In genomic region chr19:10831980-10832658, GRCh38 we compare ENCODE assay signal across 29 cellular contexts. TPM values are rescaled to one million over a fixed set of nuclear protein-coding genes. Genes with fewer than 3 reads are reported as not detected.
A peak's percentile ranks its signal among the peaks of the same experiment; 100 is the strongest.
DNase-seq lines count a peak whose midpoint lies in the region; ATAC-seq, FAIRE-seq and TF ChIP-seq lines count a peak whose summit lies in the region.
"Had no signal": no experiment of that assay in that cellular context is flagged by ENCODE, and none has a peak within 500 bp of the region (broad histone marks: within the 10 kb centered on the region; RNA-seq: fewer than 3 reads in every experiment).

No MANE protein-coding gene starts in this region.

- H3K27me3 ChIP-seq in CD8-positive, alpha-beta T cell (ENCODE audit: insufficient read depth, low read length), result no peaks in the 10 kb centered on the region
- H3K27me3 ChIP-seq: adrenal gland, body of pancreas, tibial nerve had no signal

- POLR2A ChIA-PET in CD8-positive, alpha-beta T cell (lab: Charles Lee), result no interaction called here

- no peak for ATAC-seq in stimulated activated naive CD8-positive, alpha-beta T cell treated with anti-CD3 and anti-CD28 coated beads, Interleukin-15, amount 100 ng/mL, for 72 hours
- ATAC-seq in stimulated activated naive CD8-positive, alpha-beta T cell treated with anti-CD3 and anti-CD28 coated beads, Interleukin-15, Interleukin-2, amounts not matched to agents 100 U/mL and 50 U/mL, for 24 hours, result no peak
- no peak for ATAC-seq in CD8-positive, alpha-beta T cell
- ATAC-seq: activated CD4-positive, CD25-positive, alpha-beta regulatory T cell treated with anti-CD3 and anti-CD28 coated beads, Interleukin-2, amount 50 U/mL, for 24 hours; body of pancreas; naive thymus-derived CD8-positive, alpha-beta T cell had no signal

- no peak overlapping the region for H3K4me3 Mint-ChIP-seq in stimulated activated naive CD8-positive, alpha-beta T cell treated with anti-CD3 and anti-CD28 coated beads, Interleukin-15, amount 100 ng/mL, for 72 hours
- H3K4me3 Mint-ChIP-seq in chondrocyte (ENCODE audit: unreplicated experiment) (no peak overlapping the region), neural crest cell (peak overlapping the region; percentile 54)
- H3K4me3 Mint-ChIP-seq in CD8-positive, alpha-beta T cell, result no peak overlapping the region
- H3K4me3 Mint-ChIP-seq: activated T-helper 1 cell treated with anti-CD3 and anti-CD28 coated beads, Interleukin-12 subunit alpha, Interleukin-12 subunit beta, Interleukin-2, Interleukin-4 antibody, amounts not matched to agents 30 ng/mL and 10 ng/mL and 1 ng/mL, durations not matched to agents 14 hours and 24 hours and 36 hours; IgD-negative memory B cell; T-helper 1 cell treated with Interleukin-12 subunit alpha and Interleukin-12 subunit beta and Interleukin-4 antibody, amounts not matched to agents 30 μg/mL and 1 μg/mL, for 36 hours had no signal

- peaks cover 0 to 7% of the 10 kb centered on the region in 2 donors for H3K9me3 Mint-ChIP-seq in stimulated activated naive CD8-positive, alpha-beta T cell treated with anti-CD3 and anti-CD28 coated beads, Interleukin-15, amount 100 ng/mL, for 72 hours
- no peaks in the 10 kb centered on the region for H3K9me3 Mint-ChIP-seq in chondrocyte (ENCODE audit: low read depth)
- H3K9me3 Mint-ChIP-seq in neural crest cell, result peaks cover 8% of the 10 kb centered on the region
- H3K9me3 Mint-ChIP-seq in CD8-positive, alpha-beta T cell, result peaks cover 6% of the 10 kb centered on the region

- TF ChIP-seq CTCF in chondrocyte (IDR thresholded peaks at IDR 0.05) (no peak), neural crest cell (conservative IDR thresholded peaks at IDR 0.05) (no peak)
- no peak for TF ChIP-seq CTCF in CD8-positive, alpha-beta T cell (IDR thresholded peaks at IDR 0.05)

- peaks cover 34% of the 10 kb centered on the region for H3K4me1 Mint-ChIP-seq in stimulated activated naive CD8-positive, alpha-beta T cell treated with anti-CD3 and anti-CD28 coated beads, Interleukin-15, amount 100 ng/mL, for 72 hours
- H3K4me1 Mint-ChIP-seq in chondrocyte (ENCODE audit: low read depth) (peaks cover 15% of the 10 kb centered on the region), neural crest cell (peaks cover 18% of the 10 kb centered on the region)
- peaks cover 9% of the 10 kb centered on the region for H3K4me1 Mint-ChIP-seq in CD8-positive, alpha-beta T cell (ENCODE audit: low read depth)

- no peak overlapping the region for H3K27ac ChIP-seq in CD8-positive, alpha-beta T cell (ENCODE audit: low read depth, low read length)
- H3K27ac ChIP-seq: adrenal gland, parathyroid adenoma had no signal

- no peak for DNase-seq in stimulated activated naive CD8-positive, alpha-beta T cell treated with anti-CD3 and anti-CD28 coated beads, Interleukin-15, amount 100 ng/mL, for 72 hours
- DNase-seq in stimulated activated naive CD8-positive, alpha-beta T cell treated with anti-CD3 and anti-CD28 coated beads, Interleukin-15, Interleukin-2, amounts not matched to agents 100 U/mL and 50 U/mL, for 24 hours, result no peak
- DNase-seq in chondrocyte (ENCODE audit: low spot score) (no peak), neural crest cell (ENCODE audit: low read depth, low spot score) (no peak), NCI-H524 treated with DMSO at 0.1 percent for 48 hours (lab: John Stamatoyannopoulos, UW) (no peak), GM12891 (ENCODE audit: insufficient read length, low spot score) (no peak)
- DNase-seq in CD8-positive, alpha-beta T cell, result no peak
- DNase-seq: activated CD4-positive, alpha-beta T cell treated with anti-CD3 and anti-CD28 coated beads, Interleukin-2, amount 50 U/mL, for 4 hours; activated naive CD4-positive, alpha-beta T cell treated with Interleukin-2 at 50 U/mL for 16 hours; body of pancreas; midbrain; naive thymus-derived CD8-positive, alpha-beta T cell; NCI-H1092; NCI-H187; NCI-H2171 treated with DMSO at 0.1 percent for 48 hours; NCI-H524; retina; SK-N-SH; stimulated activated CD4-positive, alpha-beta T cell treated with anti-CD3 and anti-CD28 coated beads, Interleukin-2, amount 100 ng/mL, for 24 hours had no signal

- peak overlapping the region; percentile 52 to 89 for H3K27ac Mint-ChIP-seq in stimulated activated naive CD8-positive, alpha-beta T cell treated with anti-CD3 and anti-CD28 coated beads, Interleukin-15, amount 100 ng/mL, for 72 hours
- peak overlapping the region; percentile 8 for H3K27ac Mint-ChIP-seq in chondrocyte (ENCODE audit: unreplicated experiment)
- H3K27ac Mint-ChIP-seq in neural crest cell (ENCODE audit: unreplicated experiment), result no peak overlapping the region
- H3K27ac Mint-ChIP-seq in CD8-positive, alpha-beta T cell, result no peak overlapping the region
- H3K27ac Mint-ChIP-seq: activated T-helper 1 cell treated with anti-CD3 and anti-CD28 coated beads, Interleukin-12 subunit alpha, Interleukin-12 subunit beta, Interleukin-2, Interleukin-4 antibody, amounts not matched to agents 30 ng/mL and 10 ng/mL and 1 ng/mL, durations not matched to agents 14 hours and 24 hours and 36 hours; T-helper 1 cell treated with Interleukin-12 subunit alpha and Interleukin-12 subunit beta and Interleukin-4 antibody, amounts not matched to agents 30 μg/mL and 1 μg/mL, for 36 hours had no signal

- FAIRE-seq in GM12891 (lab: Jason Lieb, UNC), result no peak
- FAIRE-seq: endothelial cell of umbilical vein, frontal cortex had no signal

- no peaks in the 10 kb centered on the region for H3K9me3 ChIP-seq in CD8-positive, alpha-beta T cell (ENCODE audit: low read length)
- H3K9me3 ChIP-seq: adrenal gland, SK-N-SH had no signal

- no peak overlapping the region for H3K4me3 ChIP-seq in CD8-positive, alpha-beta T cell (ENCODE audit: low read depth, low read length)
- H3K4me3 ChIP-seq: adrenal gland, body of pancreas, tibial nerve had no signal

- peaks cover 6% of the 10 kb centered on the region for H3K36me3 Mint-ChIP-seq in chondrocyte (ENCODE audit: low read depth)
- peaks cover 9% of the 10 kb centered on the region for H3K36me3 Mint-ChIP-seq in neural crest cell (ENCODE audit: low read depth)
- peaks cover 41% of the 10 kb centered on the region for H3K36me3 Mint-ChIP-seq in CD8-positive, alpha-beta T cell

- H3K4me1 ChIP-seq in CD8-positive, alpha-beta T cell (ENCODE audit: insufficient read depth, low read length), result peaks cover 14% of the 10 kb centered on the region
- H3K4me1 ChIP-seq: parathyroid adenoma had no signal

- H3K36me3 ChIP-seq in CD8-positive, alpha-beta T cell (ENCODE audit: insufficient read depth, low read length), result peaks cover 4% of the 10 kb centered on the region

- TF ChIP-seq POLR2A in GM12891 (IDR thresholded peaks at IDR 0.05; ENCODE audit: low read depth, low read length), result no peak

- CTCF ChIA-PET in CD8-positive, alpha-beta T cell (lab: Charles Lee), result no interaction called here

- no peaks in the 10 kb centered on the region for H3K27me3 Mint-ChIP-seq in stimulated activated naive CD8-positive, alpha-beta T cell treated with anti-CD3 and anti-CD28 coated beads, Interleukin-15, amount 100 ng/mL, for 72 hours
- no peaks in the 10 kb centered on the region for H3K27me3 Mint-ChIP-seq in chondrocyte (ENCODE audit: low read depth)
- H3K27me3 Mint-ChIP-seq in neural crest cell (ENCODE audit: low read depth), result peaks cover 10% of the 10 kb centered on the region
- H3K27me3 Mint-ChIP-seq in CD8-positive, alpha-beta T cell (ENCODE audit: low read depth), result no peaks in the 10 kb centered on the region
- H3K27me3 Mint-ChIP-seq: IgD-negative memory B cell; naive thymus-derived CD8-positive, alpha-beta T cell had no signal

- intact Hi-C loops in CD8-positive, alpha-beta T cell (cut with DNase I, micrococcal nuclease), result no loop called here

TF ChIP-seq in GM12891, 5 proteins besides CTCF, POLR2A, EP300 and RAD21:
- TF ChIP-seq POLR2AphosphoS5 (IDR thresholded peaks at IDR 0.05; ENCODE audit: low read depth, low read length) (no peak), PAX5 (IDR thresholded peaks at IDR 0.05; ENCODE audit: insufficient read depth, low read length, severe bottlenecking) (no peak), SPI1 (IDR thresholded peaks at IDR 0.05; ENCODE audit: low read depth, low read length) (no peak), TAF1 (IDR thresholded peaks at IDR 0.05; ENCODE audit: low read depth, low read length) (no peak), POU2F2 (IDR thresholded peaks at IDR 0.05; ENCODE audit: low read depth, low read length) (no peak)

RNA-seq across cellular contexts. Expression of gene TMED1, which starts 3.9 kb away (rescaled TPM):
- 29.1 to 33.7 TPM (median 31.5 TPM) in 3 replicates for total RNA-seq in chondrocyte
- total RNA-seq in neural crest cell, result 27.9 and 30.9 TPM in 2 replicates
- total RNA-seq in CD8-positive, alpha-beta T cell, result 10 to 100 TPM in 1 of 2 experiments, 1 to 10 TPM in 1; 8.2 to 13.5 TPM
- polyA plus RNA-seq in GM12891 (2012; ENCODE audit: low read depth, missing spikeins), result 12.4 TPM

RNA-seq across cellular contexts. Expression of gene C19orf38, which starts 16.1 kb away (rescaled TPM):
- 0.30 to 0.34 TPM in 2 of 3 replicates, not detected in the other for total RNA-seq in chondrocyte
- not detected in 2 replicates for total RNA-seq in neural crest cell
- not detected for total RNA-seq in CD8-positive, alpha-beta T cell
- polyA plus RNA-seq in GM12891 (2012; ENCODE audit: low read depth, missing spikeins), result 5.8 TPM
- total RNA-seq: endothelial cell of umbilical vein, G401 had no signal
- polyA plus RNA-seq: endothelial cell of umbilical vein had no signal

RNA-seq across cellular contexts. Expression of gene CARM1, which starts 39.2 kb away (rescaled TPM):
- total RNA-seq in chondrocyte (59.9 to 62.0 TPM (median 61.8 TPM) in 3 replicates), neural crest cell (99.6 and 106 TPM in 2 replicates)
- total RNA-seq in CD8-positive, alpha-beta T cell, result 10 to 100 TPM; 18.1 to 21.3 TPM
- 55.0 TPM for polyA plus RNA-seq in GM12891 (2012; ENCODE audit: low read depth, missing spikeins)

Comparison
In these comparisons a context has a peak if more than half of its experiments do, and no peak if none do; other contexts are left out.
1. H3K27ac Mint-ChIP-seq: peak in stimulated activated naive CD8-positive, alpha-beta T cell treated with anti-CD3 and anti-CD28 coated beads, Interleukin-15, amount 100 ng/mL, for 72 hours (2 of 2) and chondrocyte (single experiment); none in neural crest cell (single experiment) and CD8-positive, alpha-beta T cell (single experiment).